In genomic region chr4:26346203-26346620, GRCh38 we compare ENCODE assay signal across 11 cellular contexts. TPM values are rescaled to one million over a fixed set of nuclear protein-coding genes. Genes with fewer than 3 reads are reported as not detected.
DNase-seq lines count a peak whose midpoint lies in the region; ATAC-seq, FAIRE-seq and TF ChIP-seq lines count a peak whose summit lies in the region.
"Had no signal": no experiment of that assay in that cellular context is flagged by ENCODE, and none has a peak within 500 bp of the region (broad histone marks: within the 10 kb centered on the region; RNA-seq: fewer than 3 reads in every experiment).

No MANE protein-coding gene starts in this region.

- no TSS peak for BruUV-seq in HepG2 (replicated peaks; lab: Mats Ljungman, UMichigan)

- peaks cover 0 to 1% (median 0%) of the 10 kb centered on the region in 4 donors for H3K4me1 ChIP-seq in liver (ENCODE audit: control insufficient read depth in 4 of 4, insufficient read depth in 4 of 4, low read length in 3 of 4)
- H3K4me1 ChIP-seq in HepG2 (ENCODE audit: insufficient read depth, low read length) = peaks cover 2% of the 10 kb centered on the region; the same call in 1 of the 2 replicates
- peaks cover 0 to 79% (median 28%) of the 10 kb centered on the region in 4 donors for H3K4me1 ChIP-seq in tibial nerve

- H3K36me3 ChIP-seq in liver (ENCODE audit: control insufficient read depth in 4 of 4, insufficient read depth in 3 of 4, low read depth in 1 of 4, low read length in 3 of 4) (no peaks in the 10 kb centered on the region), HepG2 (replicated peaks in 1 of 2; ENCODE audit: control insufficient read depth in 1 of 2, insufficient read depth in 2 of 2, low read length in 2 of 2) (no peaks in the 10 kb centered on the region), tibial nerve (no peaks in the 10 kb centered on the region)

- TF ChIP-seq POLR2A in HepG2 (IDR thresholded peaks at IDR 0.05; ENCODE audit: insufficient read depth in 1 of 2, low read depth in 2 of 2, low read length in 2 of 2) (no peak), GM12891 (IDR thresholded peaks at IDR 0.05; ENCODE audit: low read depth, low read length) (no peak), tibial nerve (IDR thresholded peaks at IDR 0.05) (no peak)

- H3K9me3 ChIP-seq in liver (ENCODE audit: control insufficient read depth in 4 of 4, low read length in 3 of 4) = no peaks in the 10 kb centered on the region
- no peaks in the 10 kb centered on the region for H3K9me3 ChIP-seq in HepG2 (ENCODE audit: low read length)
- H3K9me3 ChIP-seq in tibial nerve = no peaks in the 10 kb centered on the region

- H3K79me2 ChIP-seq in HepG2 (ENCODE audit: insufficient read depth, low read length) = peaks cover 84% of the 10 kb centered on the region

- DNase-seq in HepG2 (ENCODE audit: low spot score) (no peak), choroid plexus epithelial cell (ENCODE audit: low read depth) (peak; percentile 37), kidney tubule cell (ENCODE audit: low spot score) (peak; percentile 81), OCI-M2 (lab: John Stamatoyannopoulos, UW; ENCODE audit: unreplicated experiment) (no peak), NCI-H524 (lab: John Stamatoyannopoulos, UW) (no peak), GM12891 (ENCODE audit: insufficient read length, low spot score) (no peak), tibial nerve (ENCODE audit: low spot score in 2 of 2) (no peak)
- DNase-seq: KG1; nephron progenitor cell; NK-92 treated with Interleukin-12 subunit alpha and Interleukin-12 subunit beta, amount 100 ng/mL, for 24 hours had no signal

- TF ChIP-seq CTCF in liver (IDR thresholded peaks at IDR 0.05; ENCODE audit: low read depth, low read length, missing input control) (no peak), HepG2 (CRISPR knock-in tag; IDR thresholded peaks at IDR 0.05) (no peak), choroid plexus epithelial cell (conservative IDR thresholded peaks at IDR 0.05; ENCODE audit: low read depth, low read length) (no peak), tibial nerve (IDR thresholded peaks at IDR 0.05) (no peak)

- intact Hi-C loops in HepG2 (cut with micrococcal nuclease; ENCODE audit: unreplicated experiment) = no loop called here

- H3K4me3 ChIP-seq in liver (ENCODE audit: low read depth in 1 of 3, low read length in 3 of 3) = no peak overlapping the region
- H3K4me3 ChIP-seq in HepG2 (replicated peaks in 1 of 3; ENCODE audit: insufficient read depth in 1 of 3, low read depth in 2 of 3, low read length in 3 of 3) = no peak overlapping the region
- no peak overlapping the region for H3K4me3 ChIP-seq in choroid plexus epithelial cell (ENCODE audit: low read depth, low read length)
- H3K4me3 ChIP-seq in tibial nerve = no peak overlapping the region

- WGBS in liver = 70% methylated on average over 6 of the region's 6 CpGs
- WGBS in HepG2 (ENCODE audit: low lambda C conversion rate) = 97% methylated on average over 6 of the region's 6 CpGs
- WGBS in tibial nerve, 2 donors = 71 to 79% methylated on average over 6 of the region's 6 CpGs

- TF ChIP-seq RAD21 in liver (IDR thresholded peaks at IDR 0.05) (no peak), HepG2 (CRISPR knock-in tag; IDR thresholded peaks at IDR 0.05) (no peak)

- H2AFZ ChIP-seq in HepG2 (ENCODE audit: low read length) = no peak overlapping the region

- POLR2A ChIA-PET in HepG2 (lab: Yijun Ruan, JAX) = no interaction called here

- no peak for ATAC-seq in HepG2

- CTCF ChIA-PET in HepG2 (lab: Yijun Ruan, JAX; ENCODE audit: low intra/inter-chr PET ratio, low total read pairs) = no interaction called here

- H3K27me3 ChIP-seq in liver (ENCODE audit: control insufficient read depth in 4 of 4, insufficient read depth in 4 of 4, low read length in 3 of 4) = no peaks in the 10 kb centered on the region
- no peaks in the 10 kb centered on the region for H3K27me3 ChIP-seq in HepG2 (ENCODE audit: control insufficient read depth in 1 of 2, insufficient read depth in 2 of 2, low read length in 2 of 2)
- H3K27me3 ChIP-seq in tibial nerve = no peaks in the 10 kb centered on the region

- no peak overlapping the region for H3K27ac ChIP-seq in liver (ENCODE audit: low read depth in 1 of 2, low read length in 2 of 2)
- H3K27ac ChIP-seq in HepG2 (ENCODE audit: extremely low read length, insufficient read depth, low read length) = no peak overlapping the region
- H3K27ac ChIP-seq in tibial nerve = no peak overlapping the region

- no peak for TF ChIP-seq EP300 in HepG2 (IDR thresholded peaks at IDR 0.05; ENCODE audit: low read depth in 2 of 2, low read length in 2 of 2)
- TF ChIP-seq EP300 in HepG2 (CRISPR knock-in tag; IDR thresholded peaks at IDR 0.05; ENCODE audit: borderline replicate concordance) = no peak
- TF ChIP-seq EP300 in tibial nerve (IDR thresholded peaks at IDR 0.05) = no peak

- peaks cover 41% of the 10 kb centered on the region for H4K20me1 ChIP-seq in HepG2 (ENCODE audit: insufficient read depth, low read length)

- H3K9ac ChIP-seq in liver (ENCODE audit: low read depth in 1 of 2, low read length in 2 of 2) (no peak overlapping the region), HepG2 (ENCODE audit: insufficient read depth, low read depth, low read length) (no peak overlapping the region)

- in situ Hi-C loops in HepG2 (cut with HindIII; ENCODE audit: extremely low pct_ligation_motif_present, low pct_unique_long_range_greater_than_20kb) = no loop called here

- no peak overlapping the region for H3K4me2 ChIP-seq in HepG2 (ENCODE audit: low read depth, low read length)

- FAIRE-seq in HepG2 (lab: Jason Lieb, UNC) (no peak), GM12891 (lab: Jason Lieb, UNC) (no peak)

TF ChIP-seq in HepG2, 621 proteins besides CTCF, POLR2A, EP300 and RAD21 (continues in another document):
- no peak for TF ChIP-seq CBFB (CRISPR knock-in tag; IDR thresholded peaks at IDR 0.05)
- no peak for TF ChIP-seq MXD4 (CRISPR knock-in tag; IDR thresholded peaks at IDR 0.05)
- TF ChIP-seq PHF20 (CRISPR knock-in tag; IDR thresholded peaks at IDR 0.05) = no peak

TF ChIP-seq in GM12891, 5 proteins besides CTCF, POLR2A, EP300 and RAD21:
- TF ChIP-seq POU2F2 (IDR thresholded peaks at IDR 0.05; ENCODE audit: low read depth, low read length) (no peak), SPI1 (IDR thresholded peaks at IDR 0.05; ENCODE audit: low read depth, low read length) (no peak), PAX5 (IDR thresholded peaks at IDR 0.05; ENCODE audit: insufficient read depth, low read length, severe bottlenecking) (no peak), TAF1 (IDR thresholded peaks at IDR 0.05; ENCODE audit: low read depth, low read length) (no peak), POLR2AphosphoS5 (IDR thresholded peaks at IDR 0.05; ENCODE audit: low read depth, low read length) (no peak)

RNA-seq across cellular contexts. Expression of gene RBPJ, which starts 25.4 kb away (rescaled TPM):
- total RNA-seq in liver (10 to 100 TPM; 19.4 to 26.4 TPM), HepG2 (2016; rRNA removed; fragmentation: Illumina TruSeq; extraction: Trizol) (25.9 and 46.3 TPM in 2 replicates), tibial nerve (10 to 100 TPM; 67.1 to 80.2 (median 76.5) TPM)
- polyA plus RNA-seq in liver (10 to 100 TPM in 1 of 2 donors, 1 to 10 TPM in 1; 8.0 to 32.2 TPM), HepG2 (2011; rRNA removed) (22.7 and 33.2 TPM in 2 replicates)
- total RNA-seq in HepG2 (2016; cell fraction: cytosol; rRNA removed; fragmentation: Illumina TruSeq; extraction: Trizol; ENCODE audit: low read depth) = 4.6 and 5.4 TPM in 2 replicates
- 26.5 and 41.4 TPM in 2 replicates for total RNA-seq in HepG2 (2016; cell fraction: insoluble cytoplasmic fraction; rRNA removed; fragmentation: Illumina TruSeq; extraction: Trizol)
- 9.7 and 10.3 TPM in 2 replicates for total RNA-seq in HepG2 (2016; cell fraction: membrane; rRNA removed; fragmentation: Illumina TruSeq; extraction: Trizol)
- 43.5 and 46.2 TPM in 2 replicates for total RNA-seq in HepG2 (2016; cell fraction: nucleus; rRNA removed; fragmentation: Illumina TruSeq; extraction: Trizol)
- 15.1 and 17.4 TPM in 2 replicates for polyA plus RNA-seq in HepG2 (2011; cell fraction: cytosol; rRNA removed)
- 41.8 and 45.1 TPM in 2 replicates for polyA plus RNA-seq in HepG2 (2011; cell fraction: nucleus; rRNA removed)
- polyA plus RNA-seq in HepG2 (2012) = 29.3 and 33.0 TPM in 2 replicates
- 0.78 and 1.2 TPM in 2 replicates for polyA plus RNA-seq in HepG2 (2016; cell fraction: cytosol; fragmentation: Illumina TruSeq; extraction: Trizol; ENCODE audit: low read depth)
- 34.1 and 34.4 TPM in 2 replicates for polyA plus RNA-seq in HepG2 (2016; cell fraction: insoluble cytoplasmic fraction; fragmentation: Illumina TruSeq; extraction: Trizol; ENCODE audit: low read depth)
- polyA plus RNA-seq in HepG2 (2016; cell fraction: membrane; fragmentation: Illumina TruSeq; extraction: Trizol; ENCODE audit: low read depth) = 4.3 and 6.2 TPM in 2 replicates
- 36.2 and 36.5 TPM in 2 replicates for polyA plus RNA-seq in HepG2 (2016; cell fraction: nucleus; fragmentation: Illumina TruSeq; extraction: Trizol; ENCODE audit: insufficient read depth, low read depth)
- polyA minus RNA-seq in HepG2 (2011; rRNA and poly(A)+ RNA removed; ENCODE audit: low replicate concordance) = 21.7 and 31.8 TPM in 2 replicates
- 18.4 and 24.8 TPM in 2 replicates for polyA minus RNA-seq in HepG2 (2011; cell fraction: cytosol; rRNA and poly(A)+ RNA removed)
- polyA minus RNA-seq in HepG2 (2011; cell fraction: nucleus; rRNA and poly(A)+ RNA removed) = 130 and 131 TPM in 2 replicates
- 30.5 TPM for polyA plus RNA-seq in GM12891 (2012; ENCODE audit: low read depth, missing spikeins)

Comparison
In these comparisons a context has a peak if more than half of its experiments do, and no peak if none do; other contexts are left out.
1. DNase-seq: peak in choroid plexus epithelial cell (single experiment) and kidney tubule cell (single experiment); none in HepG2 (single experiment), OCI-M2 (single experiment), NCI-H524 (0 of 2), GM12891 (single experiment) and tibial nerve (0 of 2).